1 cellular context compared by ENCODE assay signal in the genomic region with DNA sequence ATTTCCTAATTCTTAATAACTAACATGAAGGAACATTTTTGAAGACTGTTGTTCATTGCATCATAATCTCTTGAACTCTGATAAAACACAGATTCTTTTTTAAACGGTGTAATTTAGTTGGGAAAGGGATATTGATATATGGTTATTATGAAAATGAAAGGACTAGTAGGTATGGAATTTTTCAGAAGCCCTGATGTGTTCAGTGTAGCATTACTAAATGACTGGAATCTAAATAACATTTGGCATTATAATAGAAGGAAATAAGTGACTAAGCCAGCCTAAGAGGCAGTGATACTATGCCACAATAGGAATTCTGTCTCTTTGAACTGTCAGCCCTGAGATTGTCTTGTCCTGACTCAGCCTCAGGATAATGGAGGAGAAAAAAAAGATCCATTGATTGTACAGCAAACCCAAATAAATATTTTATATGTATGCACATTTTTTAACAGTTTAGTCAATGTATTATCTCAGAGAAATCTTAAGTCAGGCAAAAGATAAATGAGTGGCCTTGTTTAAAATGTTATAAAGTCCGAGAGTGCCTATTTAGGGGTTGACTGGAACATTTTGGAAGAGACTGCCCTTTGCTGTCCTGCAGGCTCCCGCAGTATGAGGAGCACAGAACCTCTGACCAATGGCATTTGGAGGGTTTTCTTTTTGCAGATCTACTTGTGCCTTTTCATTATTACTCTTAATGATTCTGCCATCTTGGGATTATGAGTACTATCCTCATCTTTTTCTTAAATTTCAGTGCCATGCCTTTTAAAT.
A peak's percentile ranks its signal among the peaks of the same experiment; 100 is the strongest.
TF ChIP-seq lines count a peak whose summit lies in the region.

No MANE protein-coding gene starts in this region.

TF ChIP-seq in SK-N-SH, 30 proteins besides CTCF, POLR2A, EP300 and RAD21 (continued from another document):
- TF ChIP-seq MEF2A (IDR thresholded peaks at IDR 0.05; ENCODE audit: borderline replicate concordance, low read depth) (peak; percentile 76), PBX3 (IDR thresholded peaks at IDR 0.05) (peak; percentile 98), NRF1 (IDR thresholded peaks at IDR 0.05; ENCODE audit: low read depth, low read length) (no peak), POLR2AphosphoS5 (IDR thresholded peaks at IDR 0.05; ENCODE audit: low read depth, low read length) (peak; percentile 82), FOXM1 (IDR thresholded peaks at IDR 0.05; ENCODE audit: low read depth) (peak; percentile 99), GABPA (IDR thresholded peaks at IDR 0.05; ENCODE audit: low read depth) (peak; percentile 24; the same call in 1 of the 2 replicates), TCF12 (IDR thresholded peaks at IDR 0.05) (peak; percentile 99), MXI1 (IDR thresholded peaks at IDR 0.05; ENCODE audit: low read depth, low read length) (no peak), SIN3A (IDR thresholded peaks at IDR 0.05; ENCODE audit: borderline replicate concordance, low read depth, low read length) (peak; percentile 82; the same call in 1 of the 2 replicates), RCOR1 (IDR thresholded peaks at IDR 0.05; ENCODE audit: low read length) (no peak), YY1 (IDR thresholded peaks at IDR 0.05; ENCODE audit: low read depth) (peak; percentile 70; the same call in 1 of the 2 replicates), SMC3 (IDR thresholded peaks at IDR 0.05; ENCODE audit: low read depth, low read length) (no peak), TAF1 (IDR thresholded peaks at IDR 0.05; ENCODE audit: borderline replicate concordance, low read depth, low read length) (no peak), USF2 (IDR thresholded peaks at IDR 0.05; ENCODE audit: borderline replicate concordance, low read depth, low read length) (no peak), JUND (IDR thresholded peaks at IDR 0.05) (peak; percentile 99), RFX5 (IDR thresholded peaks at IDR 0.05; ENCODE audit: low read length) (no peak)
- TF ChIP-seq, protein P1, sequence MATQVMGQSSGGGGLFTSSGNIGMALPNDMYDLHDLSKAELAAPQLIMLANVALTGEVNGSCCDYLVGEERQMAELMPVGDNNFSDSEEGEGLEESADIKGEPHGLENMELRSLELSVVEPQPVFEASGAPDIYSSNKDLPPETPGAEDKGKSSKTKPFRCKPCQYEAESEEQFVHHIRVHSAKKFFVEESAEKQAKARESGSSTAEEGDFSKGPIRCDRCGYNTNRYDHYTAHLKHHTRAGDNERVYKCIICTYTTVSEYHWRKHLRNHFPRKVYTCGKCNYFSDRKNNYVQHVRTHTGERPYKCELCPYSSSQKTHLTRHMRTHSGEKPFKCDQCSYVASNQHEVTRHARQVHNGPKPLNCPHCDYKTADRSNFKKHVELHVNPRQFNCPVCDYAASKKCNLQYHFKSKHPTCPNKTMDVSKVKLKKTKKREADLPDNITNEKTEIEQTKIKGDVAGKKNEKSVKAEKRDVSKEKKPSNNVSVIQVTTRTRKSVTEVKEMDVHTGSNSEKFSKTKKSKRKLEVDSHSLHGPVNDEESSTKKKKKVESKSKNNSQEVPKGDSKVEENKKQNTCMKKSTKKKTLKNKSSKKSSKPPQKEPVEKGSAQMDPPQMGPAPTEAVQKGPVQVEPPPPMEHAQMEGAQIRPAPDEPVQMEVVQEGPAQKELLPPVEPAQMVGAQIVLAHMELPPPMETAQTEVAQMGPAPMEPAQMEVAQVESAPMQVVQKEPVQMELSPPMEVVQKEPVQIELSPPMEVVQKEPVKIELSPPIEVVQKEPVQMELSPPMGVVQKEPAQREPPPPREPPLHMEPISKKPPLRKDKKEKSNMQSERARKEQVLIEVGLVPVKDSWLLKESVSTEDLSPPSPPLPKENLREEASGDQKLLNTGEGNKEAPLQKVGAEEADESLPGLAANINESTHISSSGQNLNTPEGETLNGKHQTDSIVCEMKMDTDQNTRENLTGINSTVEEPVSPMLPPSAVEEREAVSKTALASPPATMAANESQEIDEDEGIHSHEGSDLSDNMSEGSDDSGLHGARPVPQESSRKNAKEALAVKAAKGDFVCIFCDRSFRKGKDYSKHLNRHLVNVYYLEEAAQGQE (IDR thresholded peaks at IDR 0.05; ENCODE audit: low read depth, low read length): 0 out of 2 replicates have a peak, but pooled peaks have one; percentile 3
- TF ChIP-seq, protein P2, sequence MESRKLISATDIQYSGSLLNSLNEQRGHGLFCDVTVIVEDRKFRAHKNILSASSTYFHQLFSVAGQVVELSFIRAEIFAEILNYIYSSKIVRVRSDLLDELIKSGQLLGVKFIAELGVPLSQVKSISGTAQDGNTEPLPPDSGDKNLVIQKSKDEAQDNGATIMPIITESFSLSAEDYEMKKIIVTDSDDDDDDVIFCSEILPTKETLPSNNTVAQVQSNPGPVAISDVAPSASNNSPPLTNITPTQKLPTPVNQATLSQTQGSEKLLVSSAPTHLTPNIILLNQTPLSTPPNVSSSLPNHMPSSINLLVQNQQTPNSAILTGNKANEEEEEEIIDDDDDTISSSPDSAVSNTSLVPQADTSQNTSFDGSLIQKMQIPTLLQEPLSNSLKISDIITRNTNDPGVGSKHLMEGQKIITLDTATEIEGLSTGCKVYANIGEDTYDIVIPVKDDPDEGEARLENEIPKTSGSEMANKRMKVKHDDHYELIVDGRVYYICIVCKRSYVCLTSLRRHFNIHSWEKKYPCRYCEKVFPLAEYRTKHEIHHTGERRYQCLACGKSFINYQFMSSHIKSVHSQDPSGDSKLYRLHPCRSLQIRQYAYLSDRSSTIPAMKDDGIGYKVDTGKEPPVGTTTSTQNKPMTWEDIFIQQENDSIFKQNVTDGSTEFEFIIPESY (IDR thresholded peaks at IDR 0.05; ENCODE audit: borderline replicate concordance, low read depth): peak; percentile 83
- TF ChIP-seq, protein P3, sequence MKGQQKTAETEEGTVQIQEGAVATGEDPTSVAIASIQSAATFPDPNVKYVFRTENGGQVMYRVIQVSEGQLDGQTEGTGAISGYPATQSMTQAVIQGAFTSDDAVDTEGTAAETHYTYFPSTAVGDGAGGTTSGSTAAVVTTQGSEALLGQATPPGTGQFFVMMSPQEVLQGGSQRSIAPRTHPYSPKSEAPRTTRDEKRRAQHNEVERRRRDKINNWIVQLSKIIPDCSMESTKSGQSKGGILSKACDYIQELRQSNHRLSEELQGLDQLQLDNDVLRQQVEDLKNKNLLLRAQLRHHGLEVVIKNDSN (IDR thresholded peaks at IDR 0.05; ENCODE audit: borderline replicate concordance, low read depth): no peak
